ENCODE assay signal across 12 cellular contexts in genomic region chr9:93595861-93596365, GRCh38.
"Had no signal": no experiment of that assay in that cellular context is flagged by ENCODE, and none has a peak within 500 bp of the region (broad histone marks: within the 10 kb centered on the region; RNA-seq: fewer than 3 reads in every experiment).

No MANE protein-coding gene starts in this region.

- H3K27me3 ChIP-seq: colonic mucosa, gastrocnemius medialis had no signal

- DNase-seq: activated CD4-positive, alpha-beta T cell treated with anti-CD3 and anti-CD28 coated beads for 48 hours; activated naive CD4-positive, alpha-beta T cell; effector CD8-positive, alpha-beta T cell; gastrocnemius medialis; islet precursor cell; left ventricle myocardium superior; mesendoderm; T-cell had no signal

- H3K4me2 ChIP-seq: smooth muscle cell had no signal

- H3K4me3 ChIP-seq: colonic mucosa, gastrocnemius medialis, SK-N-MC, smooth muscle cell had no signal

- H3K9me3 ChIP-seq: colonic mucosa, gastrocnemius medialis had no signal

- H3K27ac ChIP-seq: colonic mucosa, gastrocnemius medialis, SK-N-MC, VCaP had no signal

- H3K36me3 ChIP-seq: colonic mucosa, gastrocnemius medialis had no signal
